In the genomic region with DNA sequence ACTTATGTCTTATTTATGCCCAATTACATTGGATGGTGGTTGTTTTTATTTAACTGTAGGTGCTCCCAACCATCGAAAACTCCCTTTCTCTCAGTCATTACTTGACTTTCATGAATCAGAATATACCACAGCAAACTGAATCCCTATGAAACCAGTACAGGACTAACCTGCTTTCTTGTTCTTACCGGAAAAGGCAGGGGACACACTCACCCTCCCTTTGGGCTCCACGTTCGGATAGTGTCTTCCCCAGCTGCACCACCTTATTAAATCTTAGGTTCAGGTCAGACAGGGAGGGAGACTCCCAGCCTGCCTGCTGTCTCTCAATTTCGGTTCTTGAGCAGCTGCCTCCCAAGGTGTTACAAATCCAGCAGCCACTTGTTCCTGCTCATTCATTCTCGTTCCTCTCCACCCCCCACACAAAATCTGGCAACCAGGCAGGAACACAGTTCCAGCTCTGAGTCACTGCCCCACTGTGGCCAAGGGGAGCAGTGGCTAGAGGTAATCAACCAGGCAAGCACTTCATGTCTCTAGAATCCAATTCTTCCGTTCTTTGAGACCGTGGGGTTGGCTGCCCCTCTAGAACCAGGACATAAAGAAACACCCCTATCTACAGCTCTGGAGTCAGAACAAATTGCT, we compare ENCODE assay signal across 8 cellular contexts.
DNase-seq lines count a peak whose midpoint lies in the region; ATAC-seq and TF ChIP-seq lines count a peak whose summit lies in the region.

No MANE protein-coding gene starts in this region.

- H3K4me1 ChIP-seq in left ventricle myocardium inferior (peaks cover 75% of the 10 kb centered on the region), suprapubic skin (peaks cover 66% of the 10 kb centered on the region), vagina (peaks cover 19% of the 10 kb centered on the region)
- no peaks in the 10 kb centered on the region for H3K4me1 ChIP-seq in effector memory CD4-positive, alpha-beta T cell (ENCODE audit: control insufficient read depth, insufficient read depth, low read length, poor library complexity, severe bottlenecking)

- H3K36me3 ChIP-seq in left ventricle myocardium inferior (no peaks in the 10 kb centered on the region), suprapubic skin (no peaks in the 10 kb centered on the region), vagina (no peaks in the 10 kb centered on the region)
- no peaks in the 10 kb centered on the region for H3K36me3 ChIP-seq in effector memory CD4-positive, alpha-beta T cell (ENCODE audit: control insufficient read depth, insufficient read depth, low read length)

- H3K36me3 Mint-ChIP-seq in activated naive CD4-positive, alpha-beta T cell treated with anti-CD3 and anti-CD28 coated beads, Interleukin-2, amount 50 U/mL, for 72 hours = no peaks in the 10 kb centered on the region

- TF ChIP-seq POLR2A in suprapubic skin (IDR thresholded peaks at IDR 0.05) (no peak), vagina (IDR thresholded peaks at IDR 0.05) (no peak)

- CTCF ChIA-PET in RWPE1 (lab: Yijun Ruan, JAX) = interaction anchor here (0.5 to 2.9 kb wide), 8 partner anchors 37 to 902 kb away, joined by 3 to 27 read pairs (median 3); no protein-coding TSS in a partner anchor

- no peak for DNase-seq in activated naive CD4-positive, alpha-beta T cell treated with anti-CD3 and anti-CD28 coated beads, Interleukin-2, amount 50 U/mL, for 72 hours (ENCODE audit: low spot score in 2 of 2)
- no peak for DNase-seq in activated naive CD4-positive, alpha-beta T cell treated with Interleukin-2 at 50 U/mL for 16 hours
- DNase-seq in RWPE1 (ENCODE audit: low spot score) (peak; percentile 67), left ventricle myocardium inferior (peak; percentile 65), suprapubic skin (ENCODE audit: low spot score in 2 of 2) (no peak), T-helper 9 cell (no peak), vagina (ENCODE audit: extremely low spot score in 2 of 2) (no peak)
- no peak for DNase-seq in effector memory CD4-positive, alpha-beta T cell

- ATAC-seq in activated naive CD4-positive, alpha-beta T cell treated with anti-CD3 and anti-CD28 coated beads, Interleukin-2, amount 50 U/mL, for 72 hours = peak; percentile 32 to 36

- H3K9me3 ChIP-seq in left ventricle myocardium inferior (replicated peaks) = no peaks in the 10 kb centered on the region
- no peaks in the 10 kb centered on the region for H3K9me3 ChIP-seq in suprapubic skin
- H3K9me3 ChIP-seq in effector memory CD4-positive, alpha-beta T cell (ENCODE audit: control insufficient read depth, low read length) = no peaks in the 10 kb centered on the region
- H3K9me3 ChIP-seq in vagina = no peaks in the 10 kb centered on the region

- H3K27ac Mint-ChIP-seq in activated naive CD4-positive, alpha-beta T cell treated with anti-CD3 and anti-CD28 coated beads, Interleukin-2, amount 50 U/mL, for 72 hours = peak overlapping the region in 1 of 2 donors; percentile 73

- no peaks in the 10 kb centered on the region for H3K9me3 Mint-ChIP-seq in activated naive CD4-positive, alpha-beta T cell treated with anti-CD3 and anti-CD28 coated beads, Interleukin-2, amount 50 U/mL, for 72 hours

- 0 out of 2 replicates have a peak, but pooled peaks have one; percentile 13 for TF ChIP-seq CTCF in RWPE1 (conservative IDR thresholded peaks at IDR 0.05; ENCODE audit: low read depth)
- peak; percentile 65 for TF ChIP-seq CTCF in left ventricle myocardium inferior (IDR thresholded peaks at IDR 0.05; ENCODE audit: borderline replicate concordance)
- peak in 1 of 2 donors; percentile 35 for TF ChIP-seq CTCF in suprapubic skin (IDR thresholded peaks at IDR 0.05)
- no peak for TF ChIP-seq CTCF in vagina (IDR thresholded peaks at IDR 0.05)

- H3K4me3 ChIP-seq in left ventricle myocardium inferior (peak overlapping the region; percentile 52), suprapubic skin (no peak overlapping the region), vagina (no peak overlapping the region)
- H3K4me3 ChIP-seq in effector memory CD4-positive, alpha-beta T cell (ENCODE audit: insufficient read depth, low read depth, low read length, poor library complexity, severe bottlenecking) = no peak overlapping the region

- H3K27me3 ChIP-seq in left ventricle myocardium inferior (ENCODE audit: low read depth) = no peaks in the 10 kb centered on the region
- no peaks in the 10 kb centered on the region for H3K27me3 ChIP-seq in suprapubic skin
- no peaks in the 10 kb centered on the region for H3K27me3 ChIP-seq in effector memory CD4-positive, alpha-beta T cell (replicated peaks; ENCODE audit: control insufficient read depth, insufficient read depth, low read length, poor library complexity, severe bottlenecking)
- no peaks in the 10 kb centered on the region for H3K27me3 ChIP-seq in vagina

- POLR2A ChIA-PET in RWPE1 (lab: Yijun Ruan, JAX; ENCODE audit: low non-redundant PET) = no interaction called here

- intact Hi-C loops in left ventricle myocardium inferior (cut with micrococcal nuclease) = no loop called here
- intact Hi-C loops in vagina (cut with DNase I) = no loop called here

- WGBS in suprapubic skin = 32% methylated on average over 8 of the region's 8 CpGs

- no peak for TF ChIP-seq EP300 in suprapubic skin (IDR thresholded peaks at IDR 0.05)

- H3K27ac ChIP-seq in RWPE1 = no peak overlapping the region
- H3K27ac ChIP-seq in left ventricle myocardium inferior (replicated peaks) = peak overlapping the region; percentile 67
- H3K27ac ChIP-seq in suprapubic skin = peak overlapping the region; percentile 75
- no peak overlapping the region for H3K27ac ChIP-seq in effector memory CD4-positive, alpha-beta T cell (ENCODE audit: insufficient read depth, low read length, poor library complexity, severe bottlenecking)
- no peak overlapping the region for H3K27ac ChIP-seq in vagina

Comparison
In these comparisons a context has a peak if more than half of its experiments do, and no peak if none do; other contexts are left out.
1. DNase-seq: peak in RWPE1 (single experiment) and left ventricle myocardium inferior (single experiment); none in activated naive CD4-positive, alpha-beta T cell treated with anti-CD3 and anti-CD28 coated beads, Interleukin-2, amount 50 U/mL, for 72 hours (0 of 2), activated naive CD4-positive, alpha-beta T cell treated with Interleukin-2 at 50 U/mL for 16 hours (single experiment), suprapubic skin (0 of 2), effector memory CD4-positive, alpha-beta T cell (0 of 3), T-helper 9 cell (single experiment) and vagina (0 of 2).
2. H3K27ac ChIP-seq: peak in left ventricle myocardium inferior (single experiment) and suprapubic skin (single experiment); none in RWPE1 (single experiment), effector memory CD4-positive, alpha-beta T cell (single experiment) and vagina (single experiment).
3. CTCF ChIP-seq: peak in RWPE1 (single experiment) and left ventricle myocardium inferior (single experiment); none in vagina (0 of 3).